In genomic region chr2:216992056-216992455, GRCh38 we compare ENCODE assay signal across 1 cellular context.
TF ChIP-seq lines count a peak whose summit lies in the region.

No MANE protein-coding gene starts in this region.

TF ChIP-seq in IMR-90, 13 proteins besides CTCF, POLR2A, EP300 and RAD21:
- no peak for TF ChIP-seq MAZ (IDR thresholded peaks at IDR 0.05; ENCODE audit: borderline replicate concordance, low read depth, low read length)
- no peak for TF ChIP-seq USF2 (IDR thresholded peaks at IDR 0.05; ENCODE audit: low read depth, low read length)
- TF ChIP-seq ELK1 (IDR thresholded peaks at IDR 0.05; ENCODE audit: borderline replicate concordance, low read depth, low read length): no peak
- TF ChIP-seq RCOR1 (IDR thresholded peaks at IDR 0.05; ENCODE audit: insufficient replicate concordance, low read length): no peak
- no peak for TF ChIP-seq SMC3 (IDR thresholded peaks at IDR 0.05; ENCODE audit: low read depth, low read length)
- no peak for TF ChIP-seq CHD1 (IDR thresholded peaks at IDR 0.05; ENCODE audit: low read depth, low read length)
- TF ChIP-seq BHLHE40 (IDR thresholded peaks at IDR 0.05; ENCODE audit: low read depth, low read length): no peak
- no peak for TF ChIP-seq MXI1 (IDR thresholded peaks at IDR 0.05; ENCODE audit: borderline replicate concordance, low read depth, low read length)
- no peak for TF ChIP-seq NFE2L2 (IDR thresholded peaks at IDR 0.05; ENCODE audit: low read depth, low read length)
- no peak for TF ChIP-seq FOS (IDR thresholded peaks at IDR 0.05; ENCODE audit: low read depth, low read length)
